11 cellular contexts compared by ENCODE assay signal in genomic region chr6:46016063-46016608, GRCh38. TPM values are rescaled to one million over a fixed set of nuclear protein-coding genes. Genes with fewer than 3 reads are reported as not detected.
DNase-seq lines count a peak whose midpoint lies in the region; ATAC-seq and TF ChIP-seq lines count a peak whose summit lies in the region.
"Had no signal": no experiment of that assay in that cellular context is flagged by ENCODE, and none has a peak within 500 bp of the region (broad histone marks: within the 10 kb centered on the region; RNA-seq: fewer than 3 reads in every experiment).

No MANE protein-coding gene starts in this region.

- H3K36me3 Mint-ChIP-seq in MCF 10A (ENCODE audit: insufficient read depth, unreplicated experiment) = peaks cover 5% of the 10 kb centered on the region
- peaks cover 0 to 8% of the 10 kb centered on the region in 2 donors for H3K36me3 Mint-ChIP-seq in naive B cell

- no peaks in the 10 kb centered on the region for H3K36me3 ChIP-seq in breast epithelium
- H3K36me3 ChIP-seq in colonic mucosa = no peaks in the 10 kb centered on the region
- H3K36me3 ChIP-seq in upper lobe of left lung = no peaks in the 10 kb centered on the region

- WGBS in upper lobe of left lung, 2 donors = 37 to 42% methylated on average over 8 of the region's 8 CpGs

- peak in 1 of 2 donors; percentile 4 for ATAC-seq in naive B cell (ENCODE audit: low read depth in 2 of 2)
- no peak for ATAC-seq in upper lobe of left lung (ENCODE audit: low FRiP score in 2 of 2)
- ATAC-seq in GM18505 (IDR thresholded peaks at IDR 0.05; ENCODE audit: unreplicated experiment) = no peak
- no peak for ATAC-seq in GM21381 (IDR thresholded peaks at IDR 0.05; ENCODE audit: unreplicated experiment)

- TF ChIP-seq POLR2A in breast epithelium (IDR thresholded peaks at IDR 0.05) (no peak), upper lobe of left lung (IDR thresholded peaks at IDR 0.05) (no peak), GM18505 (IDR thresholded peaks at IDR 0.05; ENCODE audit: borderline replicate concordance, extremely low read depth, insufficient read depth, insufficient read length) (no peak)

- POLR2A ChIA-PET in MCF 10A (lab: Yijun Ruan, JAX) = no interaction called here

- H3K4me1 Mint-ChIP-seq in MCF 10A (ENCODE audit: insufficient read depth, unreplicated experiment) (peaks cover 7% of the 10 kb centered on the region), naive B cell (peaks cover 28 to 48% (median 28%) of the 10 kb centered on the region in 3 donors)

- TF ChIP-seq CTCF in breast epithelium (IDR thresholded peaks at IDR 0.05) = no peak
- TF ChIP-seq CTCF in MCF 10A (IDR thresholded peaks at IDR 0.05; ENCODE audit: unreplicated experiment) = no peak
- no peak for TF ChIP-seq CTCF in colonic mucosa (IDR thresholded peaks at IDR 0.05)
- TF ChIP-seq CTCF in upper lobe of left lung (IDR thresholded peaks at IDR 0.05) = no peak

- no peak for TF ChIP-seq EP300 in upper lobe of left lung (IDR thresholded peaks at IDR 0.05)

- H3K27me3 Mint-ChIP-seq in MCF 10A (ENCODE audit: insufficient read depth, unreplicated experiment) = peaks cover 45% of the 10 kb centered on the region
- peaks cover 4 to 37% (median 26%) of the 10 kb centered on the region in 3 donors for H3K27me3 Mint-ChIP-seq in naive B cell

- H3K9me3 Mint-ChIP-seq in MCF 10A (ENCODE audit: unreplicated experiment) (no peaks in the 10 kb centered on the region), naive B cell (peaks cover 0 to 9% (median 6%) of the 10 kb centered on the region in 7 donors)

- DNase-seq in breast epithelium (ENCODE audit: low spot score in 2 of 2) = no peak
- no peak for DNase-seq in MCF 10A (ENCODE audit: unreplicated experiment)
- DNase-seq in colonic mucosa = peak; percentile 45
- DNase-seq in naive B cell = no peak
- DNase-seq in upper lobe of left lung = peak in 1 of 2 donors; percentile 24
- no peak for DNase-seq in NCI-H748 (lab: John Stamatoyannopoulos, UW; ENCODE audit: unreplicated experiment)
- DNase-seq: midbrain, NCI-H1436 had no signal

- H3K9me3 ChIP-seq in breast epithelium (no peaks in the 10 kb centered on the region), colonic mucosa (no peaks in the 10 kb centered on the region), upper lobe of left lung (no peaks in the 10 kb centered on the region)

- H3K4me3 ChIP-seq in breast epithelium (peak overlapping the region; percentile 47 to 80 (median 61)), colonic mucosa (peak overlapping the region; percentile 55), upper lobe of left lung (peak overlapping the region in 3 of 4 donors; percentile 53 to 78 (median 61))

- no TSS peak for BruUV-seq in MCF 10A (replicated peaks; lab: Mats Ljungman, UMichigan)

- intact Hi-C loops in breast epithelium (cut with DNase I; ENCODE audit: low total_unique reads) (no loop called here), MCF 10A (cut with micrococcal nuclease) (no loop called here), colonic mucosa (cut with DNase I) (loop anchor here (5.0 kb wide), 1 partner anchor 69 kb away; no protein-coding TSS in a partner anchor)

- CTCF ChIA-PET in MCF 10A (lab: Yijun Ruan, JAX) = interaction anchor here (0.6 kb wide), 1 partner anchor 202 kb away, joined by 3 read pairs; no protein-coding TSS in a partner anchor

- peak overlapping the region; percentile 80 to 88 for H3K9ac ChIP-seq in colonic mucosa (ENCODE audit: low read depth in 2 of 2, low read length in 2 of 2)

- no peaks in the 10 kb centered on the region for H3K4me1 ChIP-seq in breast epithelium
- H3K4me1 ChIP-seq in colonic mucosa = peaks cover 3% of the 10 kb centered on the region
- peaks cover 8 to 30% (median 15%) of the 10 kb centered on the region in 4 donors for H3K4me1 ChIP-seq in upper lobe of left lung

- H3K27ac ChIP-seq in breast epithelium (no peak overlapping the region), colonic mucosa (no peak overlapping the region), upper lobe of left lung (peak overlapping the region; percentile 85 to 93 (median 90))
- H3K27ac ChIP-seq: C4-2B had no signal

- H3K27ac Mint-ChIP-seq in MCF 10A (ENCODE audit: low read depth, unreplicated experiment) (no peak overlapping the region), naive B cell (no peak overlapping the region)

- H3K27me3 ChIP-seq in breast epithelium (peaks cover 0 to 3% of the 10 kb centered on the region in 2 donors), colonic mucosa (no peaks in the 10 kb centered on the region), upper lobe of left lung (peaks cover 0 to 8% (median 3%) of the 10 kb centered on the region in 4 donors)

- no peak overlapping the region for H3K4me3 Mint-ChIP-seq in MCF 10A (ENCODE audit: unreplicated experiment)
- H3K4me3 Mint-ChIP-seq in naive B cell = peak overlapping the region; percentile 41 to 89 (median 74)

RNA-seq across cellular contexts. Expression of gene CLIC5, which starts 0.5 kb away (rescaled TPM):
- total RNA-seq in breast epithelium (1 to 10 TPM; 3.4 to 5.4 (median 4.9) TPM), MCF 10A (2022) (not detected in 2 replicates), colonic mucosa (10 to 100 TPM; 72.8 to 74.9 TPM), upper lobe of left lung (100 to 1,000 TPM; 110 to 197 (median 138) TPM)
- 1 to 10 TPM in 1 of 6 donors, under 1 TPM in 4, not detected in 1; 0.05 to 1.3 (median 0.13) TPM for polyA plus RNA-seq in naive B cell (ENCODE audit: low read depth in 6 of 6)

Comparison
In these comparisons a context has a peak if more than half of its experiments do, and no peak if none do; other contexts are left out.
1. H3K27ac ChIP-seq: peak in upper lobe of left lung (4 of 4); none in breast epithelium (0 of 2) and colonic mucosa (single experiment).
2. RNA of gene CLIC5, which starts 0.5 kb away (total RNA-seq): 110 to 197 TPM in upper lobe of left lung and 72.8 to 74.9 TPM in colonic mucosa; 3.4 to 5.4 TPM in breast epithelium and not detected in MCF 10A; every median in the first group is over 10 times any median in the second.
3. Peak in every context shown above with its lines, with median percentiles within 50 percentile points of each other: H3K4me3 ChIP-seq.